In genomic region chr5:68196876-68197275, GRCh38 we compare ENCODE assay signal across 9 cellular contexts. TPM values are rescaled to one million over a fixed set of nuclear protein-coding genes. Genes with fewer than 3 reads are reported as not detected.
DNase-seq lines count a peak whose midpoint lies in the region; ATAC-seq, FAIRE-seq and TF ChIP-seq lines count a peak whose summit lies in the region.
"Had no signal": no experiment of that assay in that cellular context is flagged by ENCODE, and none has a peak within 500 bp of the region (broad histone marks: within the 10 kb centered on the region; RNA-seq: fewer than 3 reads in every experiment).

No MANE protein-coding gene starts in this region.

- H3K9ac ChIP-seq in HepG2 (ENCODE audit: insufficient read depth, low read depth, low read length) (no peak overlapping the region), SU-DHL-6 (ENCODE audit: low read length) (no peak overlapping the region)

- 71% methylated on average over 6 of the region's 6 CpGs for WGBS in right lobe of liver (ENCODE audit: insufficient coverage, low coverage, low lambda C conversion rate, missing lambda C conversion rate)
- WGBS in HepG2 (ENCODE audit: low lambda C conversion rate): 77% methylated on average over 6 of the region's 6 CpGs
- 87% methylated on average over 6 of the region's 6 CpGs for WGBS in esophagus muscularis mucosa

- TF ChIP-seq POLR2A in right lobe of liver (IDR thresholded peaks at IDR 0.05) (no peak), HepG2 (IDR thresholded peaks at IDR 0.05; ENCODE audit: insufficient read depth in 1 of 2, low read depth in 2 of 2, low read length in 2 of 2) (no peak), esophagus muscularis mucosa (IDR thresholded peaks at IDR 0.05; ENCODE audit: low read depth) (no peak), uterus (IDR thresholded peaks at IDR 0.05) (no peak)

- TF ChIP-seq CTCF in right lobe of liver (IDR thresholded peaks at IDR 0.05) (no peak), HepG2 (CRISPR knock-in tag; IDR thresholded peaks at IDR 0.05) (no peak), SU-DHL-6 (IDR thresholded peaks at IDR 0.05; ENCODE audit: insufficient read depth, low read length, poor library complexity, severe bottlenecking) (no peak), esophagus muscularis mucosa (IDR thresholded peaks at IDR 0.05) (no peak), uterus (IDR thresholded peaks at IDR 0.05) (no peak)

- intact Hi-C loops in right lobe of liver (cut with DNase I): no loop called here
- intact Hi-C loops in HepG2 (cut with micrococcal nuclease; ENCODE audit: unreplicated experiment): no loop called here
- intact Hi-C loops in esophagus muscularis mucosa (cut with DNase I): no loop called here
- intact Hi-C loops in uterus (cut with DNase I; ENCODE audit: low total_unique reads): no loop called here

- H2AFZ ChIP-seq in HepG2 (ENCODE audit: low read length): no peak overlapping the region
- H2AFZ ChIP-seq in SU-DHL-6 (ENCODE audit: low read depth, low read length, severe bottlenecking): peak overlapping the region; percentile 56

- in situ Hi-C loops in HepG2 (cut with HindIII; ENCODE audit: extremely low pct_ligation_motif_present, low pct_unique_long_range_greater_than_20kb): no loop called here

- H3F3A ChIP-seq in SU-DHL-6 (ENCODE audit: insufficient read depth): no peaks in the 10 kb centered on the region

- no peaks in the 10 kb centered on the region for H3K27me3 ChIP-seq in right lobe of liver
- peaks cover 0 to 4% of the 10 kb centered on the region in 2 experiments; a peak in 1 of 5 replicates for H3K27me3 ChIP-seq in HepG2 (ENCODE audit: control insufficient read depth in 1 of 2, insufficient read depth in 2 of 2, low read length in 2 of 2)
- H3K27me3 ChIP-seq in SU-DHL-6 (ENCODE audit: low read length): no peaks in the 10 kb centered on the region
- H3K27me3 ChIP-seq in esophagus muscularis mucosa: no peaks in the 10 kb centered on the region
- H3K27me3 ChIP-seq in uterus: no peaks in the 10 kb centered on the region

- POLR2A ChIA-PET in HepG2 (lab: Yijun Ruan, JAX): no interaction called here

- DNase-seq in right lobe of liver (no peak), HepG2 (ENCODE audit: low spot score) (no peak), esophagus muscularis mucosa (ENCODE audit: extremely low spot score) (no peak), activated gamma-delta T cell (lab: John Stamatoyannopoulos, UW) (no peak), uterus (no peak)
- no peak for DNase-seq in activated naive CD4-positive, alpha-beta T cell (lab: John Stamatoyannopoulos, UW)

- H3K4me3 ChIP-seq in right lobe of liver (no peak overlapping the region), HepG2 (replicated peaks in 1 of 3; ENCODE audit: insufficient read depth in 1 of 3, low read depth in 2 of 3, low read length in 3 of 3) (no peak overlapping the region), SU-DHL-6 (ENCODE audit: insufficient read depth, low read length, poor library complexity, severe bottlenecking) (no peak overlapping the region), esophagus muscularis mucosa (no peak overlapping the region), uterus (no peak overlapping the region)

- H3K36me3 ChIP-seq in right lobe of liver (no peaks in the 10 kb centered on the region), HepG2 (replicated peaks in 1 of 2; ENCODE audit: control insufficient read depth in 1 of 2, insufficient read depth in 2 of 2, low read length in 2 of 2) (no peaks in the 10 kb centered on the region), SU-DHL-6 (ENCODE audit: low read length) (no peaks in the 10 kb centered on the region), esophagus muscularis mucosa (no peaks in the 10 kb centered on the region), uterus (no peaks in the 10 kb centered on the region)

- FAIRE-seq in HepG2 (lab: Jason Lieb, UNC): no peak

- CTCF ChIA-PET in HepG2 (lab: Yijun Ruan, JAX; ENCODE audit: low intra/inter-chr PET ratio, low total read pairs): no interaction called here

- ATAC-seq in right lobe of liver (peak; percentile 49 to 65 (median 58)), HepG2 (no peak), HG03066 (IDR thresholded peaks at IDR 0.05; ENCODE audit: low read depth, unreplicated experiment) (peak; percentile 96)
- ATAC-seq: SK-N-SH treated with all-trans-retinoic acid at 6 μM for 48 hours had no signal

- H3K27ac ChIP-seq in right lobe of liver (no peak overlapping the region), HepG2 (ENCODE audit: extremely low read length, insufficient read depth, low read length) (no peak overlapping the region), SU-DHL-6 (ENCODE audit: low read depth, low read length) (no peak overlapping the region), esophagus muscularis mucosa (replicated peaks in 1 of 4) (no peak overlapping the region), uterus (no peak overlapping the region)

- no TSS peak for BruUV-seq in HepG2 (replicated peaks; lab: Mats Ljungman, UMichigan)

- TF ChIP-seq EP300 in HepG2 (IDR thresholded peaks at IDR 0.05; ENCODE audit: low read depth in 2 of 2, low read length in 2 of 2) (no peak), HepG2 (CRISPR knock-in tag; IDR thresholded peaks at IDR 0.05; ENCODE audit: borderline replicate concordance) (no peak), esophagus muscularis mucosa (IDR thresholded peaks at IDR 0.05) (no peak)

- H3K79me2 ChIP-seq in HepG2 (ENCODE audit: insufficient read depth, low read length) (no peaks in the 10 kb centered on the region), SU-DHL-6 (ENCODE audit: insufficient read depth, low read length) (no peaks in the 10 kb centered on the region)

- H3K9me2 ChIP-seq in SU-DHL-6 (replicated peaks; ENCODE audit: insufficient read depth, low read length): no peaks in the 10 kb centered on the region

- no peak for TF ChIP-seq RAD21 in HepG2 (CRISPR knock-in tag; IDR thresholded peaks at IDR 0.05)

- H3K4me2 ChIP-seq in HepG2 (ENCODE audit: low read depth, low read length) (no peak overlapping the region), SU-DHL-6 (ENCODE audit: low read depth, low read length, poor library complexity, severe bottlenecking) (peak overlapping the region; percentile 37)

- H3K9me3 ChIP-seq in right lobe of liver: no peaks in the 10 kb centered on the region
- H3K9me3 ChIP-seq in HepG2 (ENCODE audit: low read length): no peaks in the 10 kb centered on the region
- no peaks in the 10 kb centered on the region for H3K9me3 ChIP-seq in SU-DHL-6 (ENCODE audit: insufficient read depth, low read length)
- H3K9me3 ChIP-seq in esophagus muscularis mucosa: no peaks in the 10 kb centered on the region
- no peaks in the 10 kb centered on the region for H3K9me3 ChIP-seq in uterus

- H3K4me1 ChIP-seq in right lobe of liver (peaks cover 0 to 6% (median 0%) of the 10 kb centered on the region in 4 donors), HepG2 (ENCODE audit: insufficient read depth, low read length) (peaks cover 23% of the 10 kb centered on the region), esophagus muscularis mucosa (no peaks in the 10 kb centered on the region), uterus (no peaks in the 10 kb centered on the region)

- H4K20me1 ChIP-seq in HepG2 (ENCODE audit: insufficient read depth, low read length) (no peaks in the 10 kb centered on the region), SU-DHL-6 (ENCODE audit: low read depth, low read length) (no peaks in the 10 kb centered on the region)

TF ChIP-seq in HepG2, 621 proteins besides CTCF, POLR2A, EP300 and RAD21 (continues in another document):
- no peak for TF ChIP-seq TIGD3 (CRISPR knock-in tag; IDR thresholded peaks at IDR 0.05; ENCODE audit: borderline replicate concordance)
- no peak for TF ChIP-seq CHCHD3 (CRISPR knock-in tag; IDR thresholded peaks at IDR 0.05)
- TF ChIP-seq NFYB (CRISPR knock-in tag; IDR thresholded peaks at IDR 0.05): no peak
- TF ChIP-seq ZNF709 (CRISPR knock-in tag; IDR thresholded peaks at IDR 0.05): no peak
- TF ChIP-seq NCOA5 (CRISPR knock-in tag; IDR thresholded peaks at IDR 0.05): no peak
- no peak for TF ChIP-seq TAF1 (CRISPR knock-in tag; IDR thresholded peaks at IDR 0.05)
- no peak for TF ChIP-seq BHLHE40 (IDR thresholded peaks at IDR 0.05; ENCODE audit: low read length)
- TF ChIP-seq ZNF205 (CRISPR knock-in tag; IDR thresholded peaks at IDR 0.05): no peak

RNA-seq across cellular contexts. Expression of gene PIK3R1, which starts 18.7 kb away (rescaled TPM):
- total RNA-seq in right lobe of liver (100 to 1,000 TPM in 2 of 6 experiments, 10 to 100 TPM in 4; 36.3 to 173 (median 72.8) TPM), HepG2 (2016; rRNA removed; fragmentation: Illumina TruSeq; extraction: Trizol) (21.3 and 26.0 TPM in 2 replicates), esophagus muscularis mucosa (100 to 1,000 TPM; 244 to 563 (median 329) TPM), uterus (100 to 1,000 TPM; 101 to 358 (median 190) TPM)
- 15.6 and 18.1 TPM in 2 replicates for total RNA-seq in HepG2 (2016; cell fraction: cytosol; rRNA removed; fragmentation: Illumina TruSeq; extraction: Trizol; ENCODE audit: low read depth)
- 23.2 and 24.7 TPM in 2 replicates for total RNA-seq in HepG2 (2016; cell fraction: insoluble cytoplasmic fraction; rRNA removed; fragmentation: Illumina TruSeq; extraction: Trizol)
- 8.9 and 10.9 TPM in 2 replicates for total RNA-seq in HepG2 (2016; cell fraction: membrane; rRNA removed; fragmentation: Illumina TruSeq; extraction: Trizol)
- 42.9 and 43.7 TPM in 2 replicates for total RNA-seq in HepG2 (2016; cell fraction: nucleus; rRNA removed; fragmentation: Illumina TruSeq; extraction: Trizol)
- 6.4 and 8.4 TPM in 2 replicates for polyA plus RNA-seq in HepG2 (2011; rRNA removed)
- 3.4 and 4.1 TPM in 2 replicates for polyA plus RNA-seq in HepG2 (2011; cell fraction: cytosol; rRNA removed)
- 4.4 and 7.1 TPM in 2 replicates for polyA plus RNA-seq in HepG2 (2011; cell fraction: nucleus; rRNA removed)
- polyA plus RNA-seq in HepG2 (2012): 7.9 and 11.9 TPM in 2 replicates
- 0.45 and 0.52 TPM in 2 replicates for polyA plus RNA-seq in HepG2 (2016; cell fraction: cytosol; fragmentation: Illumina TruSeq; extraction: Trizol; ENCODE audit: low read depth)
- polyA plus RNA-seq in HepG2 (2016; cell fraction: insoluble cytoplasmic fraction; fragmentation: Illumina TruSeq; extraction: Trizol; ENCODE audit: low read depth): 19.5 and 20.2 TPM in 2 replicates
- 1.8 and 2.2 TPM in 2 replicates for polyA plus RNA-seq in HepG2 (2016; cell fraction: membrane; fragmentation: Illumina TruSeq; extraction: Trizol; ENCODE audit: low read depth)
- polyA plus RNA-seq in HepG2 (2016; cell fraction: nucleus; fragmentation: Illumina TruSeq; extraction: Trizol; ENCODE audit: insufficient read depth, low read depth): 35.9 and 42.5 TPM in 2 replicates
- 0.19 and 11.0 TPM in 2 replicates for polyA minus RNA-seq in HepG2 (2011; rRNA and poly(A)+ RNA removed; ENCODE audit: low replicate concordance)
- 9.1 and 9.7 TPM in 2 replicates for polyA minus RNA-seq in HepG2 (2011; cell fraction: cytosol; rRNA and poly(A)+ RNA removed)
- 46.5 and 49.8 TPM in 2 replicates for polyA minus RNA-seq in HepG2 (2011; cell fraction: nucleus; rRNA and poly(A)+ RNA removed)
